Comparison of ENCODE assay signal across 11 cellular contexts in the genomic region with DNA sequence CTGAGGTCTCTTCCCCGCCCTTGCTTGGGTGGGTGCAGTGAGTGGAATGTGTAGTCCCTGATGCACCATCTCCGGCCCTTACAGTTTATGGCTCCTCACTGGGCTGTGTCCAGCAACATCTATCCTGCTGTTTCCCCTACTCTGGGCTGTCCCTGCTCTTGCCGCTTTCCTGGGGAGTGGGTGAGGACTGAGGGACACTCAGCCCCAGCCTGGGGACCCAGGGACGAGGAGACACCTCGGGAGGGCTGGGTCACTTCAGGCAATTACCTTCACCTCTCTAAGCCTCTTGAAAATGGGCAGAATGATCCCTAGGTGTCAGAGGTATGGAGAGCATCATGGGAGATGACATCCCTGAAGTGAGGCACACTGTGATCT.
"Had no signal": no experiment of that assay in that cellular context is flagged by ENCODE, and none has a peak within 500 bp of the region (broad histone marks: within the 10 kb centered on the region; RNA-seq: fewer than 3 reads in every experiment).

No MANE protein-coding gene starts in this region.

- H3K36me3 Mint-ChIP-seq: WTC11 had no signal

- H3K4me1 Mint-ChIP-seq: WTC11 had no signal

- H3K4me3 ChIP-seq: breast epithelium, heart left ventricle, tibial artery had no signal

- ATAC-seq: heart left ventricle, left ventricle myocardium superior, WTC11 had no signal

- H3K27ac ChIP-seq: breast epithelium, heart left ventricle, tibial artery had no signal

- H3K4me3 Mint-ChIP-seq: activated naive CD8-positive, alpha-beta T cell treated with anti-CD3 and anti-CD28 coated beads, Interleukin-2, amount 10 ng/mL, durations not matched to agents 7 days and 5 days; T-helper 1 cell treated with Interleukin-12 subunit alpha and Interleukin-12 subunit beta and Interleukin-4 antibody, amounts not matched to agents 30 μg/mL and 1 μg/mL, for 36 hours; WTC11 had no signal

- H3K27me3 ChIP-seq: breast epithelium had no signal

- H3K27ac Mint-ChIP-seq: activated naive CD8-positive, alpha-beta T cell treated with anti-CD3 and anti-CD28 coated beads, Interleukin-2, amount 10 ng/mL, durations not matched to agents 7 days and 5 days; T-helper 1 cell treated with Interleukin-12 subunit alpha and Interleukin-12 subunit beta and Interleukin-4 antibody, amounts not matched to agents 30 μg/mL and 1 μg/mL, for 36 hours; WTC11 had no signal

- DNase-seq: activated gamma-delta T cell; activated naive CD8-positive, alpha-beta T cell treated with anti-CD3 and anti-CD28 coated beads, Interleukin-2, amount 10 ng/mL, durations not matched to agents 7 days and 5 days; foreskin melanocyte; left ventricle myocardium superior; mesendoderm; SK-N-SH had no signal

- H3K9me3 Mint-ChIP-seq: activated naive CD8-positive, alpha-beta T cell treated with anti-CD3 and anti-CD28 coated beads, Interleukin-2, amount 10 ng/mL, durations not matched to agents 7 days and 5 days had no signal

- H3K4me1 ChIP-seq: breast epithelium, heart left ventricle, tibial artery had no signal

- H3K9me3 ChIP-seq: breast epithelium, heart left ventricle, SK-N-SH, tibial artery had no signal

- H3K27me3 Mint-ChIP-seq: activated naive CD8-positive, alpha-beta T cell treated with anti-CD3 and anti-CD28 coated beads, Interleukin-2, amount 10 ng/mL, durations not matched to agents 7 days and 5 days had no signal

- H3K36me3 ChIP-seq: breast epithelium, heart left ventricle, tibial artery had no signal
